In the genomic region with DNA sequence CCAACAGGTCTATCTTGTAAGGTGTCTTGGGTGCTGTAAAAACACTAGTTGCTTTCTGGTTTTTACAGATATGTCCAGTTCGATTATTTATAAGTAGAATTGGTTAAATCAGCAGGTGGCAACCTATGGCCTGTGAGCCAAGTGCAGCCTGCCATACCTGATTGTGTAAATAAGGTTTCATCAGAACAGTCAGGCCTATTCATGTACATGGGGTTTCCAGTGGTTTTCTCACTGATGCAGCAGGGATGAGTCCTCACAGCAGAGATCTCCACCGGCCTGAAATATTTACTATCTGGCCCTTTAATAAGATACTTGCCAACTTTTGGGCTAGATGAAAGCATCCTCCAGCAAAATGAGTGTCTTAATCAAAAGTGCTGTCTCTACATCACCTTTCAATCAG, we compare ENCODE assay signal across 19 cellular contexts.
DNase-seq lines count a peak whose midpoint lies in the region; ATAC-seq, FAIRE-seq and TF ChIP-seq lines count a peak whose summit lies in the region.
"Had no signal": no experiment of that assay in that cellular context is flagged by ENCODE, and none has a peak within 500 bp of the region (broad histone marks: within the 10 kb centered on the region; RNA-seq: fewer than 3 reads in every experiment).

No MANE protein-coding gene starts in this region.

- no peak for DNase-seq in HTR-8/SVneo (ENCODE audit: insufficient read length, low spot score)
- peak; percentile 28 for DNase-seq in RCC 7860 (ENCODE audit: low spot score)
- no peak for DNase-seq in astrocyte (ENCODE audit: low read depth)
- DNase-seq in mesenteric fat pad (ENCODE audit: low spot score) = peak; percentile 4
- DNase-seq in DMS153 treated with DMSO at 0.1 percent for 48 hours (lab: John Stamatoyannopoulos, UW; ENCODE audit: unreplicated experiment) = no peak
- no peak for DNase-seq in ecto neural progenitor cell (ENCODE audit: low spot score)
- DNase-seq: C1 segment of cervical spinal cord; CD4-positive, CD25-positive, alpha-beta regulatory T cell; CD8-positive, alpha-beta memory T cell; COR-L47; DMS 273 treated with DMSO at 0.1 percent for 48 hours; GDM1; HCEC 1CT had no signal

- peak; percentile 59 for FAIRE-seq in HTR-8/SVneo (lab: Jason Lieb, UNC)
- FAIRE-seq in RCC 7860 (lab: Jason Lieb, UNC) = no peak
- FAIRE-seq in astrocyte (lab: Jason Lieb, UNC) = no peak
- FAIRE-seq: GM12892, GM18507, H54 had no signal

- H3K9me3 Mint-ChIP-seq in astrocyte (ENCODE audit: unreplicated experiment) = no peaks in the 10 kb centered on the region

- H3K36me3 ChIP-seq in astrocyte (ENCODE audit: insufficient read depth, low read length) = peaks cover 2% of the 10 kb centered on the region

- ATAC-seq in HG03469 (IDR thresholded peaks at IDR 0.05; ENCODE audit: unreplicated experiment) = no peak
- ATAC-seq: GM23338 had no signal

- no peaks in the 10 kb centered on the region for H4K20me1 ChIP-seq in astrocyte (ENCODE audit: insufficient read depth, low read length)

- no peak overlapping the region for H3K9ac ChIP-seq in astrocyte (ENCODE audit: low read length)

- no peaks in the 10 kb centered on the region for H3K9me3 ChIP-seq in astrocyte (ENCODE audit: insufficient read depth, low read depth, low read length)

- H3K27me3 Mint-ChIP-seq in astrocyte (ENCODE audit: low read depth, unreplicated experiment) = no peaks in the 10 kb centered on the region
- H3K27me3 Mint-ChIP-seq: CD4-positive, CD25-positive, alpha-beta regulatory T cell had no signal

- H3K4me1 Mint-ChIP-seq in astrocyte (ENCODE audit: low read depth, unreplicated experiment) = peaks cover 29% of the 10 kb centered on the region
- H3K4me1 Mint-ChIP-seq: B cell; CD8-positive, alpha-beta memory T cell had no signal

- no peak overlapping the region for H3K4me3 Mint-ChIP-seq in astrocyte (ENCODE audit: unreplicated experiment)
- H3K4me3 Mint-ChIP-seq: B cell; CD4-positive, CD25-positive, alpha-beta regulatory T cell; CD8-positive, alpha-beta memory T cell; GM23338 had no signal

- H3K36me3 Mint-ChIP-seq in astrocyte (ENCODE audit: low read depth, unreplicated experiment) = no peaks in the 10 kb centered on the region
- H3K36me3 Mint-ChIP-seq: CD4-positive, CD25-positive, alpha-beta regulatory T cell; CD8-positive, alpha-beta memory T cell had no signal

- H3K4me1 ChIP-seq in astrocyte (ENCODE audit: insufficient read depth, low read length) = peaks cover 45% of the 10 kb centered on the region

- no peak overlapping the region for H2AFZ ChIP-seq in astrocyte (ENCODE audit: low read depth, low read length)
- H2AFZ ChIP-seq: GM23338 had no signal

- no peaks in the 10 kb centered on the region for H3K79me2 ChIP-seq in astrocyte (ENCODE audit: insufficient read depth, low read length)

- peak overlapping the region; percentile 91 for H3K27ac ChIP-seq in astrocyte (ENCODE audit: low read depth, low read length)

- no peak overlapping the region for H3K4me3 ChIP-seq in astrocyte (ENCODE audit: insufficient read depth, low read depth, low read length)
- H3K4me3 ChIP-seq: GM23338 had no signal

- TF ChIP-seq CTCF in astrocyte (IDR thresholded peaks at IDR 0.05; ENCODE audit: insufficient read depth, low read depth, low read length) = no peak

- no peaks in the 10 kb centered on the region for H3K27me3 ChIP-seq in astrocyte (ENCODE audit: insufficient read depth, low read length)

- no peak overlapping the region for H3K27ac Mint-ChIP-seq in astrocyte (ENCODE audit: unreplicated experiment)
- H3K27ac Mint-ChIP-seq: B cell; CD4-positive, CD25-positive, alpha-beta regulatory T cell; CD8-positive, alpha-beta memory T cell; GM23338 had no signal

- H3K4me2 ChIP-seq in astrocyte (ENCODE audit: low read length) = no peak overlapping the region
- H3K4me2 ChIP-seq: GM23338 had no signal

Comparison
In these comparisons a context has a peak if more than half of its experiments do, and no peak if none do; other contexts are left out.
1. DNase-seq: peak in RCC 7860 (single experiment) and mesenteric fat pad (single experiment); none in HTR-8/SVneo (single experiment), astrocyte (single experiment), DMS153 treated with DMSO at 0.1 percent for 48 hours (single experiment) and ecto neural progenitor cell (single experiment).